ENCODE assay signal across 8 cellular contexts in genomic region chr12:64616221-64616620, GRCh38. TPM values are rescaled to one million over a fixed set of nuclear protein-coding genes. Genes with fewer than 3 reads are reported as not detected.
DNase-seq lines count a peak whose midpoint lies in the region; FAIRE-seq and TF ChIP-seq lines count a peak whose summit lies in the region.
"Had no signal": no experiment of that assay in that cellular context is flagged by ENCODE, and none has a peak within 500 bp of the region (broad histone marks: within the 10 kb centered on the region; RNA-seq: fewer than 3 reads in every experiment).

No MANE protein-coding gene starts in this region.

- H3K4me3 ChIP-seq in GM23248 (no peak overlapping the region), kidney (ENCODE audit: low read length in 2 of 2) (no peak overlapping the region)

- no peaks in the 10 kb centered on the region for H3K9me3 Mint-ChIP-seq in activated naive CD8-positive, alpha-beta T cell (ENCODE audit: low read depth)
- no peaks in the 10 kb centered on the region for H3K9me3 Mint-ChIP-seq in immature natural killer cell

- WGBS in GM23248 (ENCODE audit: low coverage in 1 of 2, low lambda C conversion rate in 2 of 2, missing lambda C conversion rate in 2 of 2), 2 experiments, result 19 to 23% methylated on average over 3 of the region's 3 CpGs

- peak overlapping the region; percentile 17 for H3K4me3 Mint-ChIP-seq in activated naive CD8-positive, alpha-beta T cell
- no peak overlapping the region for H3K4me3 Mint-ChIP-seq in immature natural killer cell

- DNase-seq in GM23248, result peak; percentile 31
- no peak for DNase-seq in immature natural killer cell
- DNase-seq in stromal cell of bone marrow (ENCODE audit: low read depth), result peak; percentile 48
- DNase-seq in kidney, result no peak
- no peak for DNase-seq in NCI-H748 treated with DMSO at 0.1 percent for 48 hours (lab: John Stamatoyannopoulos, UW)
- no peak for DNase-seq in NCI-H526 treated with DMSO at 0.1 percent for 48 hours (lab: John Stamatoyannopoulos, UW)
- DNase-seq: hippocampal formation had no signal

- 0 out of 2 replicates have a peak overlapping the region, but pooled peaks have one; percentile 17 for H2AFZ ChIP-seq in GM23248

- H3F3A ChIP-seq in GM23248 (ENCODE audit: insufficient read depth), result peaks cover 5% of the 10 kb centered on the region; the same call in 1 of the 2 replicates

- no peaks in the 10 kb centered on the region for H3K27me3 ChIP-seq in GM23248 (replicated peaks; ENCODE audit: insufficient read depth)

- H3K4me1 ChIP-seq in GM23248 (ENCODE audit: insufficient read depth) (peaks cover 17% of the 10 kb centered on the region), kidney (ENCODE audit: control insufficient read depth in 1 of 2, insufficient read depth in 1 of 2, low read depth in 1 of 2, low read length in 2 of 2) (no peaks in the 10 kb centered on the region)

- peaks cover 76% of the 10 kb centered on the region for H3K4me1 Mint-ChIP-seq in activated naive CD8-positive, alpha-beta T cell (ENCODE audit: low read depth)
- H3K4me1 Mint-ChIP-seq in immature natural killer cell, result peaks cover 70 to 91% of the 10 kb centered on the region in 2 donors

- in situ Hi-C loops in GM23248 (cut with MboI), result no loop called here

- H3K4me2 ChIP-seq in GM23248 (ENCODE audit: unreplicated experiment), result no peak overlapping the region

- H3K9me3 ChIP-seq in GM23248 (ENCODE audit: low read depth) (no peaks in the 10 kb centered on the region), kidney (ENCODE audit: control insufficient read depth in 1 of 2, low read length in 2 of 2) (no peaks in the 10 kb centered on the region)

- intact Hi-C loops in kidney (cut with DNase I), result no loop called here

- H3K36me3 Mint-ChIP-seq in activated naive CD8-positive, alpha-beta T cell, result peaks cover 8% of the 10 kb centered on the region
- H3K36me3 Mint-ChIP-seq in immature natural killer cell, result peaks cover 0 to 11% (median 7%) of the 10 kb centered on the region in 3 donors

- no peak for TF ChIP-seq CTCF in kidney (IDR thresholded peaks at IDR 0.05; ENCODE audit: borderline replicate concordance, extremely low read depth, insufficient read depth)

- H3K36me3 ChIP-seq in GM23248 (ENCODE audit: low read depth) (no peaks in the 10 kb centered on the region), kidney (ENCODE audit: control insufficient read depth in 1 of 2, insufficient read depth in 2 of 2, low read length in 2 of 2) (no peaks in the 10 kb centered on the region)

- H3K27ac ChIP-seq in GM23248 (no peak overlapping the region), kidney (ENCODE audit: low read depth in 2 of 2, low read length in 2 of 2) (peak overlapping the region in 1 of 2 donors; percentile 44)

- FAIRE-seq in kidney (lab: Jason Lieb, UNC), result no peak

- peaks cover 53% of the 10 kb centered on the region for H3K79me2 ChIP-seq in GM23248 (ENCODE audit: insufficient read depth)

- H3K9ac ChIP-seq in GM23248 (no peak overlapping the region), kidney (ENCODE audit: low read length in 2 of 2) (no peak overlapping the region)

- no peaks in the 10 kb centered on the region for H3K9me2 ChIP-seq in GM23248 (ENCODE audit: insufficient read depth)

- H3K27me3 Mint-ChIP-seq in activated naive CD8-positive, alpha-beta T cell, result no peaks in the 10 kb centered on the region
- peaks cover 0 to 2% (median 1%) of the 10 kb centered on the region in 3 donors for H3K27me3 Mint-ChIP-seq in immature natural killer cell (ENCODE audit: low read depth in 3 of 3)

- peak overlapping the region; percentile 89 for H3K27ac Mint-ChIP-seq in activated naive CD8-positive, alpha-beta T cell
- H3K27ac Mint-ChIP-seq in immature natural killer cell, result peak overlapping the region; percentile 50 to 83 (median 66)

- H4K20me1 ChIP-seq in GM23248 (ENCODE audit: insufficient read depth), result no peaks in the 10 kb centered on the region

RNA-seq across cellular contexts. Expression of gene RASSF3, which starts 5.9 kb away (rescaled TPM):
- 4.9 and 12.0 TPM in 2 replicates for total RNA-seq in GM23248 (2014; rRNA removed; shearing (Covaris generic))
- polyA plus RNA-seq in GM23248 (2016; fragmentation: Nextera tagmentation; extraction: Ambion mirVana) (1.5 and 1.9 TPM in 2 replicates), immature natural killer cell (1 to 10 TPM; 5.2 to 6.2 (median 5.5) TPM), kidney (ENCODE audit: insufficient read depth, low read depth, low replicate concordance) (8.2 TPM)
- 35.6 TPM for total RNA-seq in kidney

Comparison
In these comparisons a context has a peak if more than half of its experiments do, and no peak if none do; other contexts are left out.
1. DNase-seq: peak in GM23248 (single experiment) and stromal cell of bone marrow (single experiment); none in immature natural killer cell (0 of 3), kidney (single experiment), NCI-H748 treated with DMSO at 0.1 percent for 48 hours (single experiment) and NCI-H526 treated with DMSO at 0.1 percent for 48 hours (single experiment).